12 cellular contexts compared by ENCODE assay signal in genomic region chr14:52338282-52338681, GRCh38. TPM values are rescaled to one million over a fixed set of nuclear protein-coding genes. Genes with fewer than 3 reads are reported as not detected.
DNase-seq lines count a peak whose midpoint lies in the region; ATAC-seq, FAIRE-seq and TF ChIP-seq lines count a peak whose summit lies in the region.
"Had no signal": no experiment of that assay in that cellular context is flagged by ENCODE, and none has a peak within 500 bp of the region (broad histone marks: within the 10 kb centered on the region; RNA-seq: fewer than 3 reads in every experiment).

No MANE protein-coding gene starts in this region.

- DNase-seq in D721Med (ENCODE audit: insufficient read length, low spot score): peak; percentile 45
- DNase-seq in HS-5 (ENCODE audit: low read depth): peak; percentile 32
- DNase-seq in keratinocyte (ENCODE audit: low read depth, low spot score): no peak
- no peak for DNase-seq in activated effector memory CD4-positive, alpha-beta T cell treated with Interleukin-2 at 50 U/mL for 16 hours
- no peak for DNase-seq in GM10266 (ENCODE audit: extremely low spot score)
- DNase-seq: effector memory CD8-positive, alpha-beta T cell; kidney; NCI-H1930 had no signal

- H3K4me2 ChIP-seq in keratinocyte (ENCODE audit: control insufficient read depth, extremely low read depth, insufficient read depth, low read depth, low read length): no peak overlapping the region

- peaks cover 17% of the 10 kb centered on the region for H3K4me1 ChIP-seq in keratinocyte (ENCODE audit: control insufficient read depth, extremely low read depth, insufficient read depth, low read length)
- H3K4me1 ChIP-seq: parathyroid adenoma had no signal

- H3K27ac ChIP-seq in VCaP: peak overlapping the region; percentile 23; the same call in 1 of the 2 replicates
- H3K27ac ChIP-seq in keratinocyte (ENCODE audit: control insufficient read depth, insufficient read depth, low read length): no peak overlapping the region
- H3K27ac ChIP-seq: parathyroid adenoma had no signal

- no peaks in the 10 kb centered on the region for H3K9me1 ChIP-seq in keratinocyte (ENCODE audit: control insufficient read depth, extremely low read depth, insufficient read depth, low read length)

- no peak overlapping the region for H2AFZ ChIP-seq in keratinocyte (ENCODE audit: control insufficient read depth, low read length)
- H2AFZ ChIP-seq: parathyroid adenoma had no signal

- H3K79me2 ChIP-seq in keratinocyte (ENCODE audit: control insufficient read depth, insufficient read depth, low read length): no peaks in the 10 kb centered on the region
- H3K79me2 ChIP-seq: parathyroid adenoma had no signal

- H4K20me1 ChIP-seq in keratinocyte (ENCODE audit: control insufficient read depth, extremely low read depth, insufficient read depth, low read length): no peaks in the 10 kb centered on the region

- no peaks in the 10 kb centered on the region for H3K27me3 ChIP-seq in keratinocyte (ENCODE audit: control insufficient read depth, extremely low read depth, insufficient read depth, low read length)

- no peak overlapping the region for H3K4me3 ChIP-seq in keratinocyte (ENCODE audit: control insufficient read depth in 2 of 3, extremely low read depth in 1 of 3, insufficient read depth in 2 of 3, low read depth in 1 of 3, low read length in 3 of 3)

- no peaks in the 10 kb centered on the region for H3K9me3 ChIP-seq in keratinocyte (ENCODE audit: control insufficient read depth, low read depth, low read length)

- no peak overlapping the region for H3K9ac ChIP-seq in keratinocyte (ENCODE audit: control insufficient read depth, extremely low read depth, insufficient read depth, low read length)
- H3K9ac ChIP-seq: parathyroid adenoma had no signal

- dilution Hi-C loops in keratinocyte (cut with MboI; ENCODE audit: extremely low pct_ligation_motif_present, low sequenced_read_pairs): no loop called here

- TF ChIP-seq CTCF in D721Med (IDR thresholded peaks at IDR 0.05; ENCODE audit: insufficient read depth, missing control alignments) (no peak), VCaP (conservative IDR thresholded peaks at IDR 0.05) (no peak), keratinocyte (optimal IDR thresholded peaks at IDR 0.05 in 1 of 3, IDR thresholded peaks at IDR 0.05 in 1 of 3, conservative IDR thresholded peaks at IDR 0.05 in 1 of 3; ENCODE audit: extremely low read depth in 1 of 3, insufficient read depth in 2 of 3, low read length in 3 of 3) (no peak), GM10266 (IDR thresholded peaks at IDR 0.05; ENCODE audit: control insufficient read depth, insufficient read depth, low read depth, missing control alignments) (no peak)

- ATAC-seq in HG02981 (IDR thresholded peaks at IDR 0.05; ENCODE audit: unreplicated experiment): no peak
- ATAC-seq: effector memory CD8-positive, alpha-beta T cell had no signal

- H3K36me3 ChIP-seq in keratinocyte (ENCODE audit: control insufficient read depth in 2 of 2, extremely low read depth in 1 of 2, insufficient read depth in 2 of 2, low read length in 2 of 2): no peaks in the 10 kb centered on the region

- peak; percentile 90 for FAIRE-seq in D721Med (lab: Jason Lieb, UNC)
- FAIRE-seq in keratinocyte (lab: Jason Lieb, UNC): peak; percentile 79
- FAIRE-seq: G401.6, kidney had no signal

RNA-seq across cellular contexts. Expression of gene PTGER2, which starts 24.2 kb away (rescaled TPM):
- 0.05 to 0.31 TPM (median 0.28 TPM) in 3 replicates for polyA plus RNA-seq in keratinocyte
- not detected for polyA plus RNA-seq in keratinocyte (2011; ENCODE audit: low read depth)
- 0.10 and 0.24 TPM in 2 replicates for polyA plus RNA-seq in keratinocyte (2011; cell fraction: cytosol; rRNA removed)
- 0.11 and 0.12 TPM in 2 replicates for polyA plus RNA-seq in keratinocyte (2011; cell fraction: nucleus; rRNA removed)
- polyA plus RNA-seq in keratinocyte (2012; ENCODE audit: low replicate concordance): 0.44 TPM in 1 of 2 replicates, not detected in the other
- 0.07 to 0.48 TPM in 2 of 3 replicates, not detected in the other for polyA minus RNA-seq in keratinocyte
- polyA minus RNA-seq in keratinocyte (2011; cell fraction: cytosol; rRNA and poly(A)+ RNA removed): not detected
- 0.63 TPM in 1 of 2 replicates, not detected in the other for polyA minus RNA-seq in keratinocyte (2011; cell fraction: nucleus; rRNA and poly(A)+ RNA removed)

Comparison
In these comparisons a context has a peak if more than half of its experiments do, and no peak if none do; other contexts are left out.
1. DNase-seq: peak in D721Med (single experiment) and HS-5 (single experiment); none in keratinocyte (single experiment), activated effector memory CD4-positive, alpha-beta T cell treated with Interleukin-2 at 50 U/mL for 16 hours (single experiment) and GM10266 (single experiment).